In the genomic region with DNA sequence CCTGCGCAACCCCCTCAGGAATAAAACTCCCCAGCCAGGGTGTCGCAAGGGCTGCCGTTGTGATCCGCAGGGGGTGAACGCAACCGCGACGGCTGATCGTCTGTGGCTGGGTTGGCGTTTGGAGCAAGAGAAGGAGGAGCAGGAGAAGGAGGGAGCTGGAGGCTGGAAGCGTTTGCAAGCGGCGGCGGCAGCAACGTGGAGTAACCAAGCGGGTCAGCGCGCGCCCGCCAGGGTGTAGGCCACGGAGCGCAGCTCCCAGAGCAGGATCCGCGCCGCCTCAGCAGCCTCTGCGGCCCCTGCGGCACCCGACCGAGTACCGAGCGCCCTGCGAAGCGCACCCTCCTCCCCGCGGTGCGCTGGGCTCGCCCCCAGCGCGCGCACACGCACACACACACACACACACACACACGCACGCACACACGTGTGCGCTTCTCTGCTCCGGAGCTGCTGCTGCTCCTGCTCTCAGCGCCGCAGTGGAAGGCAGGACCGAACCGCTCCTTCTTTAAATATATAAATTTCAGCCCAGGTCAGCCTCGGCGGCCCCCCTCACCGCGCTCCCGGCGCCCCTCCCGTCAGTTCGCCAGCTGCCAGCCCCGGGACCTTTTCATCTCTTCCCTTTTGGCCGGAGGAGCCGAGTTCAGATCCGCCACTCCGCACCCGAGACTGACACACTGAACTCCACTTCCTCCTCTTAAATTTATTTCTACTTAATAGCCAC, we compare ENCODE assay signal across 1 cellular context.
A peak's percentile ranks its signal among the peaks of the same experiment; 100 is the strongest.
TF ChIP-seq lines count a peak whose summit lies in the region.

No MANE protein-coding gene starts in this region.

TF ChIP-seq in HepG2, 621 proteins besides CTCF, POLR2A, EP300 and RAD21 (continued from another document):
- TF ChIP-seq, protein P1, sequence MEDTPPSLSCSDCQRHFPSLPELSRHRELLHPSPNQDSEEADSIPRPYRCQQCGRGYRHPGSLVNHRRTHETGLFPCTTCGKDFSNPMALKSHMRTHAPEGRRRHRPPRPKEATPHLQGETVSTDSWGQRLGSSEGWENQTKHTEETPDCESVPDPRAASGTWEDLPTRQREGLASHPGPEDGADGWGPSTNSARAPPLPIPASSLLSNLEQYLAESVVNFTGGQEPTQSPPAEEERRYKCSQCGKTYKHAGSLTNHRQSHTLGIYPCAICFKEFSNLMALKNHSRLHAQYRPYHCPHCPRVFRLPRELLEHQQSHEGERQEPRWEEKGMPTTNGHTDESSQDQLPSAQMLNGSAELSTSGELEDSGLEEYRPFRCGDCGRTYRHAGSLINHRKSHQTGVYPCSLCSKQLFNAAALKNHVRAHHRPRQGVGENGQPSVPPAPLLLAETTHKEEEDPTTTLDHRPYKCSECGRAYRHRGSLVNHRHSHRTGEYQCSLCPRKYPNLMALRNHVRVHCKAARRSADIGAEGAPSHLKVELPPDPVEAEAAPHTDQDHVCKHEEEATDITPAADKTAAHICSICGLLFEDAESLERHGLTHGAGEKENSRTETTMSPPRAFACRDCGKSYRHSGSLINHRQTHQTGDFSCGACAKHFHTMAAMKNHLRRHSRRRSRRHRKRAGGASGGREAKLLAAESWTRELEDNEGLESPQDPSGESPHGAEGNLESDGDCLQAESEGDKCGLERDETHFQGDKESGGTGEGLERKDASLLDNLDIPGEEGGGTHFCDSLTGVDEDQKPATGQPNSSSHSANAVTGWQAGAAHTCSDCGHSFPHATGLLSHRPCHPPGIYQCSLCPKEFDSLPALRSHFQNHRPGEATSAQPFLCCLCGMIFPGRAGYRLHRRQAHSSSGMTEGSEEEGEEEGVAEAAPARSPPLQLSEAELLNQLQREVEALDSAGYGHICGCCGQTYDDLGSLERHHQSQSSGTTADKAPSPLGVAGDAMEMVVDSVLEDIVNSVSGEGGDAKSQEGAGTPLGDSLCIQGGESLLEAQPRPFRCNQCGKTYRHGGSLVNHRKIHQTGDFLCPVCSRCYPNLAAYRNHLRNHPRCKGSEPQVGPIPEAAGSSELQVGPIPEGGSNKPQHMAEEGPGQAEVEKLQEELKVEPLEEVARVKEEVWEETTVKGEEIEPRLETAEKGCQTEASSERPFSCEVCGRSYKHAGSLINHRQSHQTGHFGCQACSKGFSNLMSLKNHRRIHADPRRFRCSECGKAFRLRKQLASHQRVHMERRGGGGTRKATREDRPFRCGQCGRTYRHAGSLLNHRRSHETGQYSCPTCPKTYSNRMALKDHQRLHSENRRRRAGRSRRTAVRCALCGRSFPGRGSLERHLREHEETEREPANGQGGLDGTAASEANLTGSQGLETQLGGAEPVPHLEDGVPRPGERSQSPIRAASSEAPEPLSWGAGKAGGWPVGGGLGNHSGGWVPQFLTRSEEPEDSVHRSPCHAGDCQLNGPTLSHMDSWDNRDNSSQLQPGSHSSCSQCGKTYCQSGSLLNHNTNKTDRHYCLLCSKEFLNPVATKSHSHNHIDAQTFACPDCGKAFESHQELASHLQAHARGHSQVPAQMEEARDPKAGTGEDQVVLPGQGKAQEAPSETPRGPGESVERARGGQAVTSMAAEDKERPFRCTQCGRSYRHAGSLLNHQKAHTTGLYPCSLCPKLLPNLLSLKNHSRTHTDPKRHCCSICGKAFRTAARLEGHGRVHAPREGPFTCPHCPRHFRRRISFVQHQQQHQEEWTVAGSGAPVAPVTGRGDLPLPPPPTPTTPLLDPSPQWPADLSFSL (CRISPR knock-in tag; IDR thresholded peaks at IDR 0.05) = peak; percentile 52; the same call in 1 of the 2 replicates
- TF ChIP-seq ZNF263 (CRISPR knock-in tag; IDR thresholded peaks at IDR 0.05) (peak; percentile 82), KDM2A (CRISPR knock-in tag; IDR thresholded peaks at IDR 0.05; ENCODE audit: borderline replicate concordance, low read depth) (peak; percentile 36; the same call in 1 of the 2 replicates)
